23 cellular contexts compared by ENCODE assay signal in genomic region chr9:122192914-122193525, GRCh38. TPM values are rescaled to one million over a fixed set of nuclear protein-coding genes. Genes with fewer than 3 reads are reported as not detected.
"Had no signal": no experiment of that assay in that cellular context is flagged by ENCODE, and none has a peak within 500 bp of the region (broad histone marks: within the 10 kb centered on the region; RNA-seq: fewer than 3 reads in every experiment).

No MANE protein-coding gene starts in this region.

- H3K27ac ChIP-seq: dorsolateral prefrontal cortex, hepatocyte, neutrophil, right atrium auricular region, sigmoid colon, skin epidermis, suprapubic skin, thyroid gland, uterus had no signal

- ATAC-seq: left colon had no signal

- H3K27me3 ChIP-seq: hepatocyte, right atrium auricular region, sigmoid colon, thyroid gland, uterus had no signal

- H3K4me1 Mint-ChIP-seq: naive B cell had no signal

- H3K9me3 ChIP-seq: neutrophil, right atrium auricular region, sigmoid colon, suprapubic skin, thyroid gland, uterus had no signal

- H3K36me3 ChIP-seq: neutrophil, right atrium auricular region, suprapubic skin, thyroid gland, uterus had no signal

- H3K79me2 ChIP-seq: hepatocyte had no signal

- H3K36me3 Mint-ChIP-seq: naive B cell, type B pancreatic cell had no signal

- H3K27ac Mint-ChIP-seq: nephron progenitor cell, type B pancreatic cell had no signal

- DNase-seq: cortex of kidney; dorsolateral prefrontal cortex; effector CD8-positive, alpha-beta T cell; foreskin melanocyte; head of caudate nucleus; left colon; naive B cell; nephron progenitor cell; sigmoid colon; stimulated activated CD4-positive, alpha-beta T cell treated with anti-CD3 and anti-CD28 coated beads, Interleukin-12 subunit alpha, Interleukin-12 subunit beta, amount 100 ng/mL, for 4 hours; stimulated activated naive CD4-positive, alpha-beta T cell; thyroid gland; uterus had no signal

- H2AFZ ChIP-seq: hepatocyte had no signal

- H3K9me3 Mint-ChIP-seq: naive B cell, nephron progenitor cell, type B pancreatic cell had no signal

- H3K4me3 ChIP-seq: dorsolateral prefrontal cortex, hepatocyte, right atrium auricular region, sigmoid colon, skin epidermis, suprapubic skin, thyroid gland, uterus had no signal

- H3K4me1 ChIP-seq: right atrium auricular region, sigmoid colon, suprapubic skin, thyroid gland, uterus had no signal

- H3K4me3 Mint-ChIP-seq: nephron progenitor cell, type B pancreatic cell had no signal

- H3K4me2 ChIP-seq: hepatocyte had no signal

RNA-seq across cellular contexts. Expression of gene MORN5, which starts 33.3 kb away (rescaled TPM):
- total RNA-seq: hepatocyte, kidney epithelial cell, liver, lung microvascular endothelial cell, osteocyte, right atrium auricular region, suprapubic skin, thyroid gland had no signal
- polyA plus RNA-seq: liver had no signal

RNA-seq across cellular contexts. Expression of gene LHX6, which starts 35.7 kb away (rescaled TPM):
- total RNA-seq: osteocyte had no signal
